In genomic region chr12:39897315-39897714, GRCh38 we compare ENCODE assay signal across 2 cellular contexts.
TF ChIP-seq lines count a peak whose summit lies in the region.

No MANE protein-coding gene starts in this region.

TF ChIP-seq in K562, 482 proteins besides CTCF, POLR2A, EP300 and RAD21 (continued from another document):
- TF ChIP-seq TCF3 (CRISPR knock-in tag; IDR thresholded peaks at IDR 0.05), result 0 out of 2 replicates have a peak, but pooled peaks have one; percentile 28
- TF ChIP-seq CREBBP (IDR thresholded peaks at IDR 0.05; ENCODE audit: low read depth, low read length), result no peak
- TF ChIP-seq ATF4 (CRISPR knock-in tag; IDR thresholded peaks at IDR 0.05), result 0 out of 2 replicates have a peak, but pooled peaks have one; percentile 16
- TF ChIP-seq CBFA2T3 (IDR thresholded peaks at IDR 0.05), result peak; percentile 50
TF ChIP-seq in K562: peak in this region for 7.

TF ChIP-seq in liver, 16 proteins besides CTCF, POLR2A, EP300 and RAD21 (continued from another document):
- TF ChIP-seq YY1 (IDR thresholded peaks at IDR 0.05), result peak; percentile 61
- TF ChIP-seq FOXA1 (IDR thresholded peaks at IDR 0.05), result no peak
- peak; percentile 15 to 24 for TF ChIP-seq RXRA (IDR thresholded peaks at IDR 0.05)
- TF ChIP-seq ATF3 (IDR thresholded peaks at IDR 0.05), result no peak
- TF ChIP-seq ZBTB33 (IDR thresholded peaks at IDR 0.05), result no peak
- peak in 1 of 2 donors; percentile 12 for TF ChIP-seq EGR1 (IDR thresholded peaks at IDR 0.05; ENCODE audit: low read depth in 2 of 2)
- TF ChIP-seq MAX (IDR thresholded peaks at IDR 0.05), result peak; percentile 52
- no peak for TF ChIP-seq NR2F2 (IDR thresholded peaks at IDR 0.05)
- TF ChIP-seq GABPA (IDR thresholded peaks at IDR 0.05 in 1 of 2, conservative IDR thresholded peaks at IDR 0.05 in 1 of 2), result no peak
- TF ChIP-seq HNF4A (conservative IDR thresholded peaks at IDR 0.05), result peak; percentile 83 to 88
